33 cellular contexts compared by ENCODE assay signal in the genomic region with DNA sequence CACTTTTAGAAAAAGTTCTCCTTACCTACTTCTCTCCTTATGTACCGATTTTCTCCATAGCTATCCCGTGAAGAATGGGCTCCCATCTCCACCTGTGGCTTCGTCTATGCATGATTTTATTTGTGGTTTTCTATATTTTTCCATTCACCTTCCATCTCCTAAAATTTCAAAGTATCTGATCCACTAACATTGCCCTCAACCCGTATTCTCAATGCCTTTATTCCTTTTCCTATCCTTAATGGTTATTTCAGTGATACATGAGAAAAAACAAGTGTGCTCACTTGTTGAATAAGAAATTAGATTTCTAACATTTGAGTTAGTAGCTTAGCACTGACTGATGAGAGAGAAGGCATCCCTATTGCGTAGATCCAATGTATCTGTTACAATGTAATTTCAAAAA.
"Had no signal": no experiment of that assay in that cellular context is flagged by ENCODE, and none has a peak within 500 bp of the region (broad histone marks: within the 10 kb centered on the region; RNA-seq: fewer than 3 reads in every experiment).

No MANE protein-coding gene starts in this region.

- H3K9me3 ChIP-seq: ascending aorta, breast epithelium, esophagus muscularis mucosa, gastrocnemius medialis, heart left ventricle had no signal

- H3K27me3 ChIP-seq: ascending aorta, breast epithelium, cardiac muscle cell, esophagus muscularis mucosa, foreskin keratinocyte, gastrocnemius medialis, heart left ventricle had no signal

- DNase-seq: activated B cell treated with CpG ODN at 0.5 μM for 24 hours; activated CD4-positive, alpha-beta memory T cell treated with anti-CD3 and anti-CD28 coated beads for 36 hours; activated CD4-positive, alpha-beta T cell treated with anti-CD3 and anti-CD28 coated beads, Interleukin-2, amount 10 ng/mL, durations not matched to agents 24 days and 14 days; activated CD8-positive, alpha-beta memory T cell treated with anti-CD3 and anti-CD28 coated beads, Interleukin-2, amount 10 ng/mL, durations not matched to agents 7 days and 5 days; activated CD8-positive, alpha-beta memory T cell treated with anti-CD3 and anti-CD28 coated beads, Interleukin-2, amount 50 U/mL, for 4 hours; activated CD8-positive, alpha-beta T cell treated with anti-CD3 and anti-CD28 coated beads, Interleukin-2, amount 10 ng/mL, durations not matched to agents 7 days and 5 days; activated effector memory CD4-positive, alpha-beta T cell treated with Interleukin-2 at 50 U/mL for 16 hours; activated gamma-delta T cell treated with Interleukin-2 at 50 U/mL for 16 hours; activated naive CD4-positive, alpha-beta T cell treated with anti-CD3 and anti-CD28 coated beads for 36 hours; activated naive CD8-positive, alpha-beta T cell treated with anti-CD3 and anti-CD28 coated beads, Interleukin-2, amount 10 ng/mL, durations not matched to agents 7 days and 5 days; activated T-cell treated with anti-CD3 and anti-CD28 coated beads, Interleukin-2, amount 50 U/mL, for 1 hour; activated T-cell treated with anti-CD3 and anti-CD28 coated beads, Interleukin-2, amount 50 U/mL, for 72 hours; central memory CD4-positive, alpha-beta T cell; dermis blood vessel endothelial cell; effector CD4-positive, alpha-beta T cell; effector memory CD8-positive, alpha-beta T cell; erythroblast; foreskin keratinocyte; gastrocnemius medialis; glutamatergic neuron; heart left ventricle; T-helper 17 cell; T1000; WERI-Rb-1 had no signal

- H3K9me3 Mint-ChIP-seq: activated B cell treated with CpG ODN at 0.5 μM for 24 hours; activated CD4-positive, alpha-beta memory T cell treated with anti-CD3 and anti-CD28 coated beads for 36 hours; activated CD4-positive, alpha-beta T cell treated with anti-CD3 and anti-CD28 coated beads, Interleukin-2, amount 10 ng/mL, durations not matched to agents 24 days and 14 days; activated naive CD4-positive, alpha-beta T cell treated with anti-CD3 and anti-CD28 coated beads for 36 hours; brain; effector memory CD8-positive, alpha-beta T cell; T-helper 2 cell treated with Interferon-gamma antibody and Interleukin-4, amounts not matched to agents 5 μg/mL and 100 μg/mL, for 36 hours had no signal

- H3K27me3 Mint-ChIP-seq: activated B cell treated with CpG ODN at 0.5 μM for 24 hours; activated CD4-positive, alpha-beta memory T cell treated with anti-CD3 and anti-CD28 coated beads for 36 hours; activated CD4-positive, alpha-beta T cell treated with anti-CD3 and anti-CD28 coated beads, Interleukin-2, amount 10 ng/mL, durations not matched to agents 24 days and 14 days; activated CD8-positive, alpha-beta memory T cell treated with anti-CD3 and anti-CD28 coated beads, Interleukin-2, amount 10 ng/mL, durations not matched to agents 7 days and 5 days; activated naive CD8-positive, alpha-beta T cell treated with anti-CD3 and anti-CD28 coated beads, Interleukin-2, amount 10 ng/mL, durations not matched to agents 7 days and 5 days; brain; effector memory CD8-positive, alpha-beta T cell; T-helper 17 cell had no signal

- H3K36me3 ChIP-seq: breast epithelium, WERI-Rb-1 had no signal

- H3K27ac ChIP-seq: ascending aorta, breast epithelium, cardiac muscle cell, coronary artery, esophagus muscularis mucosa, foreskin keratinocyte, gastrocnemius medialis, heart left ventricle, WERI-Rb-1 had no signal

- H3K4me3 Mint-ChIP-seq: activated B cell treated with CpG ODN at 0.5 μM for 24 hours; activated CD4-positive, alpha-beta memory T cell treated with anti-CD3 and anti-CD28 coated beads for 36 hours; activated CD4-positive, alpha-beta T cell treated with anti-CD3 and anti-CD28 coated beads, Interleukin-2, amount 10 ng/mL, durations not matched to agents 24 days and 14 days; activated CD8-positive, alpha-beta memory T cell treated with anti-CD3 and anti-CD28 coated beads, Interleukin-2, amount 10 ng/mL, durations not matched to agents 7 days and 5 days; activated CD8-positive, alpha-beta T cell treated with anti-CD3 and anti-CD28 coated beads, Interleukin-2, amount 10 ng/mL, durations not matched to agents 7 days and 5 days; activated naive CD4-positive, alpha-beta T cell treated with anti-CD3 and anti-CD28 coated beads for 36 hours; activated naive CD8-positive, alpha-beta T cell treated with anti-CD3 and anti-CD28 coated beads, Interleukin-2, amount 10 ng/mL, durations not matched to agents 7 days and 5 days; activated T-cell treated with anti-CD3 and anti-CD28 coated beads, Interleukin-2, amount 50 U/mL, for 72 hours; brain; effector memory CD8-positive, alpha-beta T cell; T-helper 17 cell; T-helper 2 cell treated with Interferon-gamma antibody and Interleukin-4, amounts not matched to agents 5 μg/mL and 100 μg/mL, for 36 hours had no signal

- H3K4me3 ChIP-seq: ascending aorta, breast epithelium, cardiac muscle cell, coronary artery, esophagus muscularis mucosa, gastrocnemius medialis, heart left ventricle had no signal

- H3K4me1 ChIP-seq: ascending aorta, breast epithelium, esophagus muscularis mucosa, foreskin keratinocyte, gastrocnemius medialis, heart left ventricle had no signal

- H3K27ac Mint-ChIP-seq: activated B cell treated with CpG ODN at 0.5 μM for 24 hours; activated CD4-positive, alpha-beta memory T cell treated with anti-CD3 and anti-CD28 coated beads for 36 hours; activated CD4-positive, alpha-beta T cell treated with anti-CD3 and anti-CD28 coated beads, Interleukin-2, amount 10 ng/mL, durations not matched to agents 24 days and 14 days; activated CD8-positive, alpha-beta memory T cell treated with anti-CD3 and anti-CD28 coated beads, Interleukin-2, amount 10 ng/mL, durations not matched to agents 7 days and 5 days; activated CD8-positive, alpha-beta T cell treated with anti-CD3 and anti-CD28 coated beads, Interleukin-2, amount 10 ng/mL, durations not matched to agents 7 days and 5 days; activated naive CD4-positive, alpha-beta T cell treated with anti-CD3 and anti-CD28 coated beads for 36 hours; activated naive CD4-positive, alpha-beta T cell treated with anti-CD3 and anti-CD28 coated beads, Interleukin-2, amount 50 U/mL, for 72 hours; activated naive CD8-positive, alpha-beta T cell treated with anti-CD3 and anti-CD28 coated beads, Interleukin-2, amount 10 ng/mL, durations not matched to agents 7 days and 5 days; brain; T-helper 17 cell; T-helper 2 cell treated with Interferon-gamma antibody and Interleukin-4, amounts not matched to agents 5 μg/mL and 100 μg/mL, for 36 hours had no signal

- ATAC-seq: activated CD4-positive, CD25-positive, alpha-beta regulatory T cell treated with anti-CD3 and anti-CD28 coated beads, Interleukin-2, amount 50 U/mL, for 24 hours; activated CD8-positive, alpha-beta memory T cell treated with anti-CD3 and anti-CD28 coated beads, Interleukin-2, amount 10 ng/mL, durations not matched to agents 7 days and 5 days; activated CD8-positive, alpha-beta T cell treated with anti-CD3 and anti-CD28 coated beads, Interleukin-2, amount 10 ng/mL, durations not matched to agents 7 days and 5 days; activated naive CD4-positive, alpha-beta T cell treated with anti-CD3 and anti-CD28 coated beads, Interleukin-2, amount 50 U/mL, for 72 hours; activated T-cell treated with anti-CD3 and anti-CD28 coated beads, Interleukin-2, amount 50 U/mL, for 72 hours; effector memory CD8-positive, alpha-beta T cell; foreskin keratinocyte; gastrocnemius medialis; heart left ventricle; T-helper 17 cell had no signal
